22 cellular contexts compared by ENCODE assay signal in genomic region chr16:5551909-5552308, GRCh38.
"Had no signal": no experiment of that assay in that cellular context is flagged by ENCODE, and none has a peak within 500 bp of the region (broad histone marks: within the 10 kb centered on the region; RNA-seq: fewer than 3 reads in every experiment).

No MANE protein-coding gene starts in this region.

- H3K4me3 ChIP-seq: esophagus muscularis mucosa, gastrocnemius medialis, heart right ventricle, mucosa of descending colon, neural progenitor cell, prostate gland, right lobe of liver, suprapubic skin, thyroid gland, upper lobe of left lung, uterus had no signal

- H3K36me3 Mint-ChIP-seq: naive thymus-derived CD8-positive, alpha-beta T cell; neural progenitor cell; stimulated activated effector memory CD8-positive, alpha-beta T cell treated with anti-CD3 and anti-CD28 coated beads, Interleukin-12 subunit alpha, Interleukin-12 subunit beta, amount 100 ng/mL, for 72 hours had no signal

- ATAC-seq: effector memory CD8-positive, alpha-beta T cell; gastrocnemius medialis; heart right ventricle; left lobe of liver; mucosa of descending colon; naive thymus-derived CD8-positive, alpha-beta T cell; right lobe of liver; stimulated activated effector memory CD8-positive, alpha-beta T cell treated with anti-CD3 and anti-CD28 coated beads, Interleukin-12 subunit alpha, Interleukin-12 subunit beta, amount 100 ng/mL, for 72 hours; stimulated activated naive CD8-positive, alpha-beta T cell treated with anti-CD3 and anti-CD28 coated beads, Interleukin-15, Interleukin-2, amounts not matched to agents 100 U/mL and 50 U/mL, for 24 hours had no signal

- H3K9me3 Mint-ChIP-seq: dendritic cell treated with granulocyte-macrophage colony-stimulating factor and Interleukin-4, amounts not matched to agents 40 ng/mL and 50 ng/mL, for 4 days; effector memory CD8-positive, alpha-beta T cell; neural progenitor cell; stimulated activated effector memory CD8-positive, alpha-beta T cell treated with anti-CD3 and anti-CD28 coated beads, Interleukin-12 subunit alpha, Interleukin-12 subunit beta, amount 100 ng/mL, for 72 hours had no signal

- H3K27me3 Mint-ChIP-seq: dendritic cell treated with granulocyte-macrophage colony-stimulating factor and Interleukin-4, amounts not matched to agents 40 ng/mL and 50 ng/mL, for 4 days; effector memory CD8-positive, alpha-beta T cell had no signal

- H3K27ac Mint-ChIP-seq: dendritic cell treated with granulocyte-macrophage colony-stimulating factor and Interleukin-4, amounts not matched to agents 40 ng/mL and 50 ng/mL, for 4 days; effector memory CD8-positive, alpha-beta T cell; naive thymus-derived CD8-positive, alpha-beta T cell; neural progenitor cell; stimulated activated effector memory CD8-positive, alpha-beta T cell treated with anti-CD3 and anti-CD28 coated beads, Interleukin-12 subunit alpha, Interleukin-12 subunit beta, amount 100 ng/mL, for 72 hours had no signal

- DNase-seq: effector memory CD8-positive, alpha-beta T cell; gastrocnemius medialis; heart right ventricle; islet precursor cell; mammary epithelial cell; mucosa of descending colon; naive thymus-derived CD8-positive, alpha-beta T cell; occipital lobe; right lobe of liver; stimulated activated CD4-positive, alpha-beta T cell treated with anti-CD3 and anti-CD28 coated beads, Interleukin-4, amount 100 ng/mL, for 1 hour; stimulated activated CD8-positive, alpha-beta memory T cell treated with anti-CD3 and anti-CD28 coated beads, Interleukin-4, amount 100 ng/mL, for 48 hours; stimulated activated naive CD8-positive, alpha-beta T cell treated with anti-CD3 and anti-CD28 coated beads, Interleukin-15, Interleukin-2, amounts not matched to agents 100 U/mL and 50 U/mL, for 24 hours; thyroid gland; upper lobe of left lung; uterus had no signal

- H3K4me3 Mint-ChIP-seq: dendritic cell treated with granulocyte-macrophage colony-stimulating factor and Interleukin-4, amounts not matched to agents 40 ng/mL and 50 ng/mL, for 4 days; effector memory CD8-positive, alpha-beta T cell; naive thymus-derived CD8-positive, alpha-beta T cell; neural progenitor cell; stimulated activated effector memory CD8-positive, alpha-beta T cell treated with anti-CD3 and anti-CD28 coated beads, Interleukin-12 subunit alpha, Interleukin-12 subunit beta, amount 100 ng/mL, for 72 hours had no signal

- H3K4me1 Mint-ChIP-seq: naive thymus-derived CD8-positive, alpha-beta T cell; stimulated activated effector memory CD8-positive, alpha-beta T cell treated with anti-CD3 and anti-CD28 coated beads, Interleukin-12 subunit alpha, Interleukin-12 subunit beta, amount 100 ng/mL, for 72 hours had no signal
